In the genomic region with DNA sequence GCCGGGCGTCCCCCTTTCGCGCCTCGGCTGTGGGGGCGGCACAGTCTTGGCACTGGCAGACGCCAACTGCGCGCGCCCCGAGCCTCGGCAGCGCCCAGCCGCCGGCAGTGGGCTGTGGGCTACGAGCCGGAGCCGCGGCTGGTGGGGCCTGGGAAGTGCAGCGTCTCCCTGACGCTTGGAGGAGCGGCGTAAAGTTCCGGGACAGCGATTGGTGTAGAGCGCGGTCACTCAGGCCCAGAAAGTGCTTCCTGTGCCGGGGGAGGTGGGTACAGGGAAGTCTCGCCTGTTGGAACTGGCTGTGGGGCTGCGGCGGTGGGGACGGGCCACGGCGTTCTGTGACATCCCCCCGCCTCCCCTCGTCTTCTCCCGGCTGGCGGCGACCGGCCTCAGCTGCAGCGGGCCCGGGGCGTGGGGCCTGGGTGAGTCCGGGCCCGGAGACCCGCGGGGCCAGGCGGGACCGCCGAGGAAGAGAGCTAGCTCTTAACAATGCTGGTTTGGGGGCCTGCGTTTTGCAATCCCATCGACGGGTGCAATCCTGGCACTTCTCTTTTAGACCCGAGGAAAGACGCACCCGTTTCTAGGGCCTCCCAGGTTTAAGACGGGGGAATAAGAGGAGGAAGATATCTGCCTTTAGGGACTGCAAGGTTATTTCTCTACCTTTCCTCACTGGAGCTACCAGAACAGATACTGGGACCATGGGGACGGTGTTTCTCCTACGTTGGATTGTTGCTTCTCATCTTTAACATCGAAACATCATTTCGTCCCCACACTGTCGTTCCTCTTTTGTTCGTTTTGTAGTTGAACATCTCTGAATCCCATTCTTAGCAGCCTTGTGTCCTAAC, we compare ENCODE assay signal across 1 cellular context.
TF ChIP-seq lines count a peak whose summit lies in the region.

A gene (minus strand): TSS at position 157 of the 842 bp plus-strand sequence. CDS start 233 bp downstream, outside the sequence.
A gene (plus strand): TSS at position 265 of the 842 bp plus-strand sequence. CDS start 4,575 bp downstream, outside the sequence.

TF ChIP-seq in HepG2, 621 proteins besides CTCF, POLR2A, EP300 and RAD21 (continued from another document and continues in another):
- TF ChIP-seq, protein P1, sequence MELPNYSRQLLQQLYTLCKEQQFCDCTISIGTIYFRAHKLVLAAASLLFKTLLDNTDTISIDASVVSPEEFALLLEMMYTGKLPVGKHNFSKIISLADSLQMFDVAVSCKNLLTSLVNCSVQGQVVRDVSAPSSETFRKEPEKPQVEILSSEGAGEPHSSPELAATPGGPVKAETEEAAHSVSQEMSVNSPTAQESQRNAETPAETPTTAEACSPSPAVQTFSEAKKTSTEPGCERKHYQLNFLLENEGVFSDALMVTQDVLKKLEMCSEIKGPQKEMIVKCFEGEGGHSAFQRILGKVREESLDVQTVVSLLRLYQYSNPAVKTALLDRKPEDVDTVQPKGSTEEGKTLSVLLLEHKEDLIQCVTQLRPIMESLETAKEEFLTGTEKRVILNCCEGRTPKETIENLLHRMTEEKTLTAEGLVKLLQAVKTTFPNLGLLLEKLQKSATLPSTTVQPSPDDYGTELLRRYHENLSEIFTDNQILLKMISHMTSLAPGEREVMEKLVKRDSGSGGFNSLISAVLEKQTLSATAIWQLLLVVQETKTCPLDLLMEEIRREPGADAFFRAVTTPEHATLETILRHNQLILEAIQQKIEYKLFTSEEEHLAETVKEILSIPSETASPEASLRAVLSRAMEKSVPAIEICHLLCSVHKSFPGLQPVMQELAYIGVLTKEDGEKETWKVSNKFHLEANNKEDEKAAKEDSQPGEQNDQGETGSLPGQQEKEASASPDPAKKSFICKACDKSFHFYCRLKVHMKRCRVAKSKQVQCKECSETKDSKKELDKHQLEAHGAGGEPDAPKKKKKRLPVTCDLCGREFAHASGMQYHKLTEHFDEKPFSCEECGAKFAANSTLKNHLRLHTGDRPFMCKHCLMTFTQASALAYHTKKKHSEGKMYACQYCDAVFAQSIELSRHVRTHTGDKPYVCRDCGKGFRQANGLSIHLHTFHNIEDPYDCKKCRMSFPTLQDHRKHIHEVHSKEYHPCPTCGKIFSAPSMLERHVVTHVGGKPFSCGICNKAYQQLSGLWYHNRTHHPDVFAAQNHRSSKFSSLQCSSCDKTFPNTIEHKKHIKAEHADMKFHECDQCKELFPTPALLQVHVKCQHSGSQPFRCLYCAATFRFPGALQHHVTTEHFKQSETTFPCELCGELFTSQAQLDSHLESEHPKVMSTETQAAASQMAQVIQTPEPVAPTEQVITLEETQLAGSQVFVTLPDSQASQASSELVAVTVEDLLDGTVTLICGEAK (IDR thresholded peaks at IDR 0.05): no peak
- TF ChIP-seq, protein P1 (CRISPR knock-in tag; IDR thresholded peaks at IDR 0.05): no peak
- TF ChIP-seq ZSCAN22 (CRISPR knock-in tag; IDR thresholded peaks at IDR 0.05) (no peak), ZKSCAN5 (CRISPR knock-in tag; IDR thresholded peaks at IDR 0.05) (no peak), ZNF335 (CRISPR knock-in tag; IDR thresholded peaks at IDR 0.05) (no peak), MAFG (CRISPR knock-in tag; IDR thresholded peaks at IDR 0.05) (no peak), RARA (CRISPR knock-in tag; IDR thresholded peaks at IDR 0.05) (0 out of 2 replicates have a peak, but pooled peaks have one; percentile 6), LCORL (IDR thresholded peaks at IDR 0.05) (no peak), LCORL (CRISPR knock-in tag; IDR thresholded peaks at IDR 0.05) (0 out of 2 replicates have a peak, but pooled peaks have one; percentile 11), SRF (IDR thresholded peaks at IDR 0.05; ENCODE audit: low read depth, low read length) (no peak), ZNF607 (CRISPR knock-in tag; IDR thresholded peaks at IDR 0.05; ENCODE audit: borderline replicate concordance) (peak; percentile 61), HNRNPH1 (optimal IDR thresholded peaks at IDR 0.05; ENCODE audit: low read depth, low read length) (no peak), ZNF773 (CRISPR knock-in tag; IDR thresholded peaks at IDR 0.05; ENCODE audit: borderline replicate concordance) (0 out of 2 replicates have a peak, but pooled peaks have one; percentile 68), ZNF224 (CRISPR knock-in tag; IDR thresholded peaks at IDR 0.05) (no peak), DR1 (CRISPR knock-in tag; IDR thresholded peaks at IDR 0.05) (peak; percentile 37; the same call in 1 of the 2 replicates), MBNL3 (CRISPR knock-in tag; conservative IDR thresholded peaks at IDR 0.05) (no peak), ZNF207 (IDR thresholded peaks at IDR 0.05; ENCODE audit: borderline replicate concordance) (no peak), ATAD3A (CRISPR knock-in tag; IDR thresholded peaks at IDR 0.05) (no peak), MIER3 (CRISPR knock-in tag; IDR thresholded peaks at IDR 0.05; ENCODE audit: borderline replicate concordance) (peak; percentile 48; the same call in 1 of the 2 replicates), POLR2AphosphoS2 (IDR thresholded peaks at IDR 0.05; ENCODE audit: low read depth, low read length) (no peak), TP53 (CRISPR knock-in tag; conservative IDR thresholded peaks at IDR 0.05) (no peak), ZKSCAN8 (CRISPR knock-in tag; IDR thresholded peaks at IDR 0.05; ENCODE audit: borderline replicate concordance) (no peak), TRIM24 (CRISPR knock-in tag; IDR thresholded peaks at IDR 0.05) (no peak), SP5 (CRISPR knock-in tag; IDR thresholded peaks at IDR 0.05; ENCODE audit: borderline replicate concordance, low read depth) (no peak), HOXD1 (CRISPR knock-in tag; IDR thresholded peaks at IDR 0.05) (0 out of 2 replicates have a peak, but pooled peaks have one; percentile 38), ZNF713 (CRISPR knock-in tag; IDR thresholded peaks at IDR 0.05) (no peak; the same call in 1 of the 2 replicates), ZNF792 (CRISPR knock-in tag; IDR thresholded peaks at IDR 0.05) (no peak), ZMYM4 (CRISPR knock-in tag; IDR thresholded peaks at IDR 0.05) (peak; percentile 68), REXO4 (CRISPR knock-in tag; IDR thresholded peaks at IDR 0.05; ENCODE audit: borderline replicate concordance) (no peak), GFI1 (CRISPR knock-in tag; IDR thresholded peaks at IDR 0.05; ENCODE audit: borderline replicate concordance) (peak; percentile 39; the same call in 1 of the 2 replicates), STAG1 (CRISPR knock-in tag; IDR thresholded peaks at IDR 0.05) (no peak; the same call in 1 of the 2 replicates), HMGA1 (CRISPR knock-in tag; conservative IDR thresholded peaks at IDR 0.05) (no peak)
- TF ChIP-seq, protein P2, sequence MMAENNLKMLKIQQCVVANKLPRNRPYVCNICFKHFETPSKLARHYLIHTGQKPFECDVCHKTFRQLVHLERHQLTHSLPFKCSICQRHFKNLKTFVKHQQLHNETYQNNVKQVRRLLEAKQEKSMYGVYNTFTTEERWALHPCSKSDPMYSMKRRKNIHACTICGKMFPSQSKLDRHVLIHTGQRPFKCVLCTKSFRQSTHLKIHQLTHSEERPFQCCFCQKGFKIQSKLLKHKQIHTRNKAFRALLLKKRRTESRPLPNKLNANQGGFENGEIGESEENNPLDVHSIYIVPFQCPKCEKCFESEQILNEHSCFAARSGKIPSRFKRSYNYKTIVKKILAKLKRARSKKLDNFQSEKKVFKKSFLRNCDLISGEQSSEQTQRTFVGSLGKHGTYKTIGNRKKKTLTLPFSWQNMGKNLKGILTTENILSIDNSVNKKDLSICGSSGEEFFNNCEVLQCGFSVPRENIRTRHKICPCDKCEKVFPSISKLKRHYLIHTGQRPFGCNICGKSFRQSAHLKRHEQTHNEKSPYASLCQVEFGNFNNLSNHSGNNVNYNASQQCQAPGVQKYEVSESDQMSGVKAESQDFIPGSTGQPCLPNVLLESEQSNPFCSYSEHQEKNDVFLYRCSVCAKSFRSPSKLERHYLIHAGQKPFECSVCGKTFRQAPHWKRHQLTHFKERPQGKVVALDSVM (CRISPR knock-in tag; IDR thresholded peaks at IDR 0.05): 0 out of 2 replicates have a peak, but pooled peaks have one; percentile 28
- TF ChIP-seq, protein P3, sequence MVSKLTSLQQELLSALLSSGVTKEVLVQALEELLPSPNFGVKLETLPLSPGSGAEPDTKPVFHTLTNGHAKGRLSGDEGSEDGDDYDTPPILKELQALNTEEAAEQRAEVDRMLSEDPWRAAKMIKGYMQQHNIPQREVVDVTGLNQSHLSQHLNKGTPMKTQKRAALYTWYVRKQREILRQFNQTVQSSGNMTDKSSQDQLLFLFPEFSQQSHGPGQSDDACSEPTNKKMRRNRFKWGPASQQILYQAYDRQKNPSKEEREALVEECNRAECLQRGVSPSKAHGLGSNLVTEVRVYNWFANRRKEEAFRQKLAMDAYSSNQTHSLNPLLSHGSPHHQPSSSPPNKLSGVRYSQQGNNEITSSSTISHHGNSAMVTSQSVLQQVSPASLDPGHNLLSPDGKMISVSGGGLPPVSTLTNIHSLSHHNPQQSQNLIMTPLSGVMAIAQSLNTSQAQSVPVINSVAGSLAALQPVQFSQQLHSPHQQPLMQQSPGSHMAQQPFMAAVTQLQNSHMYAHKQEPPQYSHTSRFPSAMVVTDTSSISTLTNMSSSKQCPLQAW (CRISPR knock-in tag; IDR thresholded peaks at IDR 0.05): peak; percentile 68; the same call in 1 of the 2 replicates
- TF ChIP-seq, protein P4, sequence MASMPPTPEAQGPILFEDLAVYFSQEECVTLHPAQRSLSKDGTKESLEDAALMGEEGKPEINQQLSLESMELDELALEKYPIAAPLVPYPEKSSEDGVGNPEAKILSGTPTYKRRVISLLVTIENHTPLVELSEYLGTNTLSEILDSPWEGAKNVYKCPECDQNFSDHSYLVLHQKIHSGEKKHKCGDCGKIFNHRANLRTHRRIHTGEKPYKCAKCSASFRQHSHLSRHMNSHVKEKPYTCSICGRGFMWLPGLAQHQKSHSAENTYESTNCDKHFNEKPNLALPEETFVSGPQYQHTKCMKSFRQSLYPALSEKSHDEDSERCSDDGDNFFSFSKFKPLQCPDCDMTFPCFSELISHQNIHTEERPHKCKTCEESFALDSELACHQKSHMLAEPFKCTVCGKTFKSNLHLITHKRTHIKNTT (CRISPR knock-in tag; IDR thresholded peaks at IDR 0.05): no peak
- TF ChIP-seq, protein P5, sequence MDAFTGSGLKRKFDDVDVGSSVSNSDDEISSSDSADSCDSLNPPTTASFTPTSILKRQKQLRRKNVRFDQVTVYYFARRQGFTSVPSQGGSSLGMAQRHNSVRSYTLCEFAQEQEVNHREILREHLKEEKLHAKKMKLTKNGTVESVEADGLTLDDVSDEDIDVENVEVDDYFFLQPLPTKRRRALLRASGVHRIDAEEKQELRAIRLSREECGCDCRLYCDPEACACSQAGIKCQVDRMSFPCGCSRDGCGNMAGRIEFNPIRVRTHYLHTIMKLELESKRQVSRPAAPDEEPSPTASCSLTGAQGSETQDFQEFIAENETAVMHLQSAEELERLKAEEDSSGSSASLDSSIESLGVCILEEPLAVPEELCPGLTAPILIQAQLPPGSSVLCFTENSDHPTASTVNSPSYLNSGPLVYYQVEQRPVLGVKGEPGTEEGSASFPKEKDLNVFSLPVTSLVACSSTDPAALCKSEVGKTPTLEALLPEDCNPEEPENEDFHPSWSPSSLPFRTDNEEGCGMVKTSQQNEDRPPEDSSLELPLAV (CRISPR knock-in tag; conservative IDR thresholded peaks at IDR 0.05; ENCODE audit: low read depth): no peak
